ENCODE assay signal across 1 cellular context in genomic region chr5:10421841-10422691, GRCh38.
A peak's percentile ranks its signal among the peaks of the same experiment; 100 is the strongest.
TF ChIP-seq lines count a peak whose summit lies in the region.

No MANE protein-coding gene starts in this region.

TF ChIP-seq in K562, 482 proteins besides CTCF, POLR2A, EP300 and RAD21 (continued from another document):
- TF ChIP-seq SUPT5H (IDR thresholded peaks at IDR 0.05) (0 out of 2 replicates have a peak, but pooled peaks have one; percentile 8), NFE2L1 (tag; IDR thresholded peaks at IDR 0.05; ENCODE audit: borderline replicate concordance, low read depth) (peak; percentile 25; the same call in 1 of the 2 replicates), RBM34 (IDR thresholded peaks at IDR 0.05; ENCODE audit: borderline replicate concordance, insufficient read depth, low read length) (no peak), ZNF282 (CRISPR knock-in tag; IDR thresholded peaks at IDR 0.05) (no peak), SRSF1 (IDR thresholded peaks at IDR 0.05; ENCODE audit: low read depth, low read length) (no peak), NFE2 (IDR thresholded peaks at IDR 0.05; ENCODE audit: low read depth) (peak; percentile 46; the same call in 1 of the 2 replicates), ZNF274 (IDR thresholded peaks at IDR 0.05; ENCODE audit: borderline replicate concordance, low read depth, low read length) (no peak), POLR2AphosphoS2 (IDR thresholded peaks at IDR 0.05; ENCODE audit: low read length) (no peak), ID3 (CRISPR knock-in tag; IDR thresholded peaks at IDR 0.05) (no peak), ID3 (tag; IDR thresholded peaks at IDR 0.05) (no peak)
